Comparison of ENCODE assay signal across 12 cellular contexts in genomic region chr4:70637239-70637920, GRCh38. TPM values are rescaled to one million over a fixed set of nuclear protein-coding genes. Genes with fewer than 3 reads are reported as not detected.
DNase-seq lines count a peak whose midpoint lies in the region; ATAC-seq, FAIRE-seq and TF ChIP-seq lines count a peak whose summit lies in the region.
"Had no signal": no experiment of that assay in that cellular context is flagged by ENCODE, and none has a peak within 500 bp of the region (broad histone marks: within the 10 kb centered on the region; RNA-seq: fewer than 3 reads in every experiment).

No MANE protein-coding gene starts in this region.

- no peak for TF ChIP-seq RAD21 in GM12878 (IDR thresholded peaks at IDR 0.05; ENCODE audit: insufficient read depth, low read depth, low read length)

- H3K27me3 Mint-ChIP-seq in mesothelial cell of epicardium (ENCODE audit: low read depth) (no peaks in the 10 kb centered on the region), T-helper 17 cell (peaks cover 36% of the 10 kb centered on the region)
- peaks cover 4% of the 10 kb centered on the region for H3K27me3 Mint-ChIP-seq in activated T-cell treated with anti-CD3 and anti-CD28 coated beads, Interleukin-2, amount 50 U/mL, for 4 hours (ENCODE audit: low read depth)
- peaks cover 3 to 7% of the 10 kb centered on the region in 2 donors for H3K27me3 Mint-ChIP-seq in CD4-positive, alpha-beta memory T cell

- H3K36me3 ChIP-seq in GM12878 (ENCODE audit: control insufficient read depth in 2 of 2, insufficient read depth in 2 of 2, low read length in 1 of 2): no peaks in the 10 kb centered on the region
- H3K36me3 ChIP-seq in CD4-positive, alpha-beta memory T cell (ENCODE audit: insufficient read depth, low read length): no peaks in the 10 kb centered on the region
- H3K36me3 ChIP-seq: SJCRH30 had no signal

- TF ChIP-seq CTCF in GM12878 (IDR thresholded peaks at IDR 0.05 in 2 of 3, conservative IDR thresholded peaks at IDR 0.05 in 1 of 3; ENCODE audit: control insufficient read depth in 2 of 3, extremely low read depth in 1 of 3, insufficient read depth in 1 of 3, low read depth in 3 of 3, low read length in 3 of 3): no peak
- TF ChIP-seq CTCF in mesothelial cell of epicardium (IDR thresholded peaks at IDR 0.05; ENCODE audit: unreplicated experiment): no peak

- no peaks in the 10 kb centered on the region for H3K9me3 Mint-ChIP-seq in mesothelial cell of epicardium
- no peaks in the 10 kb centered on the region for H3K9me3 Mint-ChIP-seq in activated T-cell treated with anti-CD3 and anti-CD28 coated beads, Interleukin-2, amount 50 U/mL, for 4 hours
- no peaks in the 10 kb centered on the region for H3K9me3 Mint-ChIP-seq in CD4-positive, alpha-beta memory T cell
- H3K9me3 Mint-ChIP-seq: CD4-positive, CD25-positive, alpha-beta regulatory T cell; central memory CD8-positive, alpha-beta T cell had no signal

- peak overlapping the region; percentile 51 for H3K27ac Mint-ChIP-seq in mesothelial cell of epicardium
- no peak overlapping the region for H3K27ac Mint-ChIP-seq in T-helper 17 cell
- H3K27ac Mint-ChIP-seq in CD4-positive, alpha-beta memory T cell: no peak overlapping the region
- H3K27ac Mint-ChIP-seq: CD4-positive, CD25-positive, alpha-beta regulatory T cell had no signal

- RAD21 ChIA-PET in GM12878 (lab: Charles Lee; ENCODE audit: unreplicated experiment): interaction anchor here (0.6 to 1.5 kb wide), 6 partner anchors 41 to 372 kb away, joined by 3 to 8 read pairs (median 4); partner anchors contain the start of gene DCK

- H3K9ac ChIP-seq in GM12878 (ENCODE audit: control insufficient read depth, insufficient read depth, low read length): no peak overlapping the region

- H3K9me3 ChIP-seq in GM12878 (replicated peaks; ENCODE audit: control insufficient read depth, insufficient read depth, low read length) (no peaks in the 10 kb centered on the region), T-helper 17 cell (ENCODE audit: control insufficient read depth, low read length, poor library complexity, severe bottlenecking) (no peaks in the 10 kb centered on the region)
- no peaks in the 10 kb centered on the region for H3K9me3 ChIP-seq in CD4-positive, alpha-beta memory T cell (ENCODE audit: control insufficient read depth in 1 of 2, low read length in 2 of 2)
- H3K9me3 ChIP-seq: SJCRH30 had no signal

- peak; percentile 27 for FAIRE-seq in GM12878 (lab: Jason Lieb, UNC)

- ATAC-seq in HG02938 (IDR thresholded peaks at IDR 0.05; ENCODE audit: unreplicated experiment): peak; percentile 86
- ATAC-seq in GM12878: peak; percentile 52
- no peak for ATAC-seq in activated T-cell treated with anti-CD3 and anti-CD28 coated beads, Interleukin-2, amount 50 U/mL, for 4 hours
- ATAC-seq in T-helper 17 cell: no peak

- TF ChIP-seq POLR2A in GM12878 (IDR thresholded peaks at IDR 0.05; ENCODE audit: low read depth, low read length): no peak

- SMC1A ChIA-PET in GM12878 (lab: Charles Lee; ENCODE audit: uncharacterized antibody, unreplicated experiment): interaction anchor here (0.6 to 2.1 kb wide), 8 partner anchors 10 to 206 kb away, joined by 3 to 10 read pairs (median 3); no protein-coding TSS in a partner anchor

- H3K36me3 Mint-ChIP-seq in mesothelial cell of epicardium (no peaks in the 10 kb centered on the region), T-helper 17 cell (ENCODE audit: low read depth) (peaks cover 3% of the 10 kb centered on the region)
- no peaks in the 10 kb centered on the region for H3K36me3 Mint-ChIP-seq in activated T-cell treated with anti-CD3 and anti-CD28 coated beads, Interleukin-2, amount 50 U/mL, for 4 hours (ENCODE audit: insufficient read depth)
- H3K36me3 Mint-ChIP-seq in CD4-positive, alpha-beta memory T cell: no peaks in the 10 kb centered on the region
- H3K36me3 Mint-ChIP-seq: CD4-positive, CD25-positive, alpha-beta regulatory T cell had no signal

- intact Hi-C loops in GM12878 (cut with micrococcal nuclease; ENCODE audit: unreplicated experiment): no loop called here
- intact Hi-C loops in CD4-positive, alpha-beta memory T cell (cut with micrococcal nuclease): no loop called here

- peaks cover 10% of the 10 kb centered on the region for H3K4me1 Mint-ChIP-seq in mesothelial cell of epicardium
- H3K4me1 Mint-ChIP-seq in activated T-cell treated with anti-CD3 and anti-CD28 coated beads, Interleukin-2, amount 50 U/mL, for 4 hours (ENCODE audit: low read depth): peaks cover 2% of the 10 kb centered on the region
- H3K4me1 Mint-ChIP-seq in T-helper 17 cell: no peaks in the 10 kb centered on the region
- no peaks in the 10 kb centered on the region for H3K4me1 Mint-ChIP-seq in CD4-positive, alpha-beta memory T cell
- H3K4me1 Mint-ChIP-seq: CD4-positive, CD25-positive, alpha-beta regulatory T cell; central memory CD8-positive, alpha-beta T cell had no signal

- CTCF ChIA-PET in GM12878 (lab: Yijun Ruan, JAX): interaction anchor here (0.6 to 1.1 kb wide), 4 partner anchors 42 to 688 kb away, joined by 3 to 4 read pairs (median 3); no protein-coding TSS in a partner anchor
- CTCF ChIA-PET in CD4-positive, alpha-beta memory T cell (lab: Charles Lee; ENCODE audit: partially characterized antibody): interaction anchor here (1.1 kb wide), 1 partner anchor 21 kb away, joined by 3 read pairs; no protein-coding TSS in a partner anchor

- H3K79me2 ChIP-seq in GM12878 (ENCODE audit: control insufficient read depth, insufficient read depth, low read length): no peaks in the 10 kb centered on the region

- no peak for TF ChIP-seq EP300 in GM12878 (IDR thresholded peaks at IDR 0.05; ENCODE audit: borderline replicate concordance in 1 of 2, control insufficient read depth in 1 of 2, low read depth in 2 of 2, low read length in 2 of 2)

- no peak overlapping the region for H3K4me3 ChIP-seq in GM12878
- H3K4me3 ChIP-seq in CD4-positive, alpha-beta memory T cell (ENCODE audit: low read length in 2 of 2): no peak overlapping the region
- H3K4me3 ChIP-seq: SJCRH30 had no signal

- peak overlapping the region; percentile 13 for H2AFZ ChIP-seq in GM12878 (ENCODE audit: control insufficient read depth, low read depth, low read length)

- no peaks in the 10 kb centered on the region for H3K27me3 ChIP-seq in GM12878 (replicated peaks in 1 of 2; ENCODE audit: control insufficient read depth in 2 of 2, insufficient read depth in 2 of 2, low read length in 1 of 2)
- no peaks in the 10 kb centered on the region for H3K27me3 ChIP-seq in CD4-positive, alpha-beta memory T cell (ENCODE audit: insufficient read depth, low read length)
- H3K27me3 ChIP-seq: SJCRH30 had no signal

- no peaks in the 10 kb centered on the region; the same call in 1 of the 2 replicates for H3K4me1 ChIP-seq in GM12878 (ENCODE audit: control insufficient read depth, insufficient read depth, low read length)
- H3K4me1 ChIP-seq in CD4-positive, alpha-beta memory T cell (ENCODE audit: insufficient read depth, low read length): no peaks in the 10 kb centered on the region
- H3K4me1 ChIP-seq: SJCRH30 had no signal

- in situ Hi-C loops in GM12878 (cut with MboI): no loop called here

- H3K4me3 Mint-ChIP-seq in mesothelial cell of epicardium (no peak overlapping the region), T-helper 17 cell (no peak overlapping the region)
- no peak overlapping the region for H3K4me3 Mint-ChIP-seq in activated T-cell treated with anti-CD3 and anti-CD28 coated beads, Interleukin-2, amount 50 U/mL, for 4 hours
- no peak overlapping the region for H3K4me3 Mint-ChIP-seq in CD4-positive, alpha-beta memory T cell
- H3K4me3 Mint-ChIP-seq: CD4-positive, CD25-positive, alpha-beta regulatory T cell; central memory CD8-positive, alpha-beta T cell had no signal

- POLR2A ChIA-PET in GM12878 (lab: Charles Lee): interaction anchor here (0.7 kb wide), 1 partner anchor 1165 kb away, joined by 5 read pairs; no protein-coding TSS in a partner anchor
- POLR2A ChIA-PET in CD4-positive, alpha-beta memory T cell (lab: Charles Lee; ENCODE audit: partially characterized antibody): no interaction called here

- H3K4me2 ChIP-seq in GM12878 (ENCODE audit: control insufficient read depth, insufficient read depth): no peak overlapping the region

- no peaks in the 10 kb centered on the region for H4K20me1 ChIP-seq in GM12878 (ENCODE audit: control insufficient read depth, insufficient read depth)

- DNase-seq in DMS53 (lab: John Stamatoyannopoulos, UW): peak; percentile 65
- DNase-seq in GM12878 (ENCODE audit: low read depth, low spot score): no peak
- no peak for DNase-seq in mesothelial cell of epicardium (ENCODE audit: low spot score in 2 of 2, unreplicated experiment in 2 of 2)
- no peak for DNase-seq in activated T-cell treated with anti-CD3 and anti-CD28 coated beads, Interleukin-2, amount 50 U/mL, for 4 hours
- no peak for DNase-seq in HK-2 (ENCODE audit: unreplicated experiment)
- no peak for DNase-seq in T-helper 17 cell
- DNase-seq in CD4-positive, alpha-beta memory T cell: no peak
- DNase-seq: activated CD8-positive, alpha-beta memory T cell treated with anti-CD3 and anti-CD28 coated beads, Interleukin-2, amount 50 U/mL, for 48 hours; CD4-positive, CD25-positive, alpha-beta regulatory T cell; SJCRH30 had no signal

- no TSS peak for BruUV-seq in GM12878 (replicated peaks; lab: Mats Ljungman, UMichigan)

- no peak overlapping the region for H3K27ac ChIP-seq in GM12878 (ENCODE audit: control insufficient read depth, insufficient read depth)
- H3K27ac ChIP-seq in CD4-positive, alpha-beta memory T cell (ENCODE audit: low read depth, low read length): no peak overlapping the region
- H3K27ac ChIP-seq: SJCRH30 had no signal

- WGBS in GM12878 (ENCODE audit: insufficient coverage, insufficient replicate concordance, low lambda C conversion rate, missing lambda C conversion rate): 35% methylated on average over 8 of the region's 8 CpGs

RNA-seq across cellular contexts. Expression of gene ENAM, which starts 8.8 kb away (rescaled TPM):
- not detected in 2 replicates for total RNA-seq in GM12878 (2013; cell fraction: nucleolus; rRNA removed)
- total RNA-seq in GM12878 (2014; rRNA removed): 0.06 TPM in 1 of 2 replicates, not detected in the other
- 0.04 and 0.09 TPM in 2 replicates for total RNA-seq in GM12878 (2014; rRNA removed; fragmentation: Illumina TruSeq; extraction: Trizol)
- total RNA-seq in GM12878 (2021): 0.27 and 0.51 TPM in 2 replicates
- 0.09 TPM for polyA plus RNA-seq in GM12878 (2011; ENCODE audit: low read depth)
- 0.14 and 0.16 TPM in 2 replicates for polyA plus RNA-seq in GM12878 (2011; rRNA removed)
- 0.21 and 0.25 TPM in 2 replicates for polyA plus RNA-seq in GM12878 (2011; cell fraction: cytosol; rRNA removed)
- 0.21 and 0.32 TPM in 2 replicates for polyA plus RNA-seq in GM12878 (2011; cell fraction: nucleus; rRNA removed)
- polyA plus RNA-seq in GM12878 (2012): 0.31 and 0.57 TPM in 2 replicates
- 0.14 and 0.24 TPM in 2 replicates for polyA plus RNA-seq in GM12878 (2014; fragmentation: Illumina TruSeq; extraction: Trizol)
- polyA plus RNA-seq in GM12878 (2014; fragmentation: Nextera tagmentation; extraction: Ambion mirVana): under 1 TPM; 0.18 to 0.38 TPM
- 0.09 and 0.10 TPM in 2 replicates for polyA plus RNA-seq in GM12878 (2014; rRNA removed)
- 1 to 10 TPM; 1.1 to 1.3 TPM for polyA plus RNA-seq in GM12878 (2016; fragmentation: Nextera tagmentation; extraction: Ambion mirVana)
- polyA minus RNA-seq in GM12878 (2011; rRNA and poly(A)+ RNA removed): 0.05 TPM in 1 of 2 replicates, not detected in the other
- not detected in 2 replicates for polyA minus RNA-seq in GM12878 (2011; cell fraction: cytosol; rRNA and poly(A)+ RNA removed)
- 0.12 and 0.67 TPM in 2 replicates for polyA minus RNA-seq in GM12878 (2011; cell fraction: nucleus; rRNA and poly(A)+ RNA removed)
- total RNA-seq in mesothelial cell of epicardium: not detected in 3 replicates
- total RNA-seq in activated T-cell treated with anti-CD3 and anti-CD28 coated beads, Interleukin-2, amount 50 U/mL, for 4 hours: not detected
- not detected for total RNA-seq in T-helper 17 cell
- total RNA-seq in CD4-positive, alpha-beta memory T cell: not detected
- polyA plus RNA-seq in CD4-positive, alpha-beta memory T cell: not detected
- total RNA-seq: CD4-positive, CD25-positive, alpha-beta regulatory T cell; SJCRH30 had no signal
- polyA plus RNA-seq: CD4-positive, CD25-positive, alpha-beta regulatory T cell had no signal

RNA-seq across cellular contexts. Expression of gene JCHAIN, which starts 28.9 kb away (rescaled TPM):
- 113 and 148 TPM in 2 replicates for total RNA-seq in GM12878 (2013; cell fraction: nucleolus; rRNA removed)
- total RNA-seq in GM12878 (2014; rRNA removed): 284 and 330 TPM in 2 replicates
- total RNA-seq in GM12878 (2014; rRNA removed; fragmentation: Illumina TruSeq; extraction: Trizol): 410 and 436 TPM in 2 replicates
- 276 and 280 TPM in 2 replicates for total RNA-seq in GM12878 (2021)
- polyA plus RNA-seq in GM12878 (2011; ENCODE audit: low read depth): 759 TPM
- 183 and 188 TPM in 2 replicates for polyA plus RNA-seq in GM12878 (2011; rRNA removed)
- polyA plus RNA-seq in GM12878 (2011; cell fraction: cytosol; rRNA removed): 123 and 126 TPM in 2 replicates
- 54.4 and 69.2 TPM in 2 replicates for polyA plus RNA-seq in GM12878 (2011; cell fraction: nucleus; rRNA removed)
- polyA plus RNA-seq in GM12878 (2012): 415 and 928 TPM in 2 replicates
- 787 and 820 TPM in 2 replicates for polyA plus RNA-seq in GM12878 (2014; fragmentation: Illumina TruSeq; extraction: Trizol)
- 1,000 to 10,000 TPM in 1 of 2 experiments, 100 to 1,000 TPM in 1; 617 to 1,045 TPM for polyA plus RNA-seq in GM12878 (2014; fragmentation: Nextera tagmentation; extraction: Ambion mirVana)
- 419 and 468 TPM in 2 replicates for polyA plus RNA-seq in GM12878 (2014; rRNA removed)
- 100 to 1,000 TPM; 505 to 555 TPM for polyA plus RNA-seq in GM12878 (2016; fragmentation: Nextera tagmentation; extraction: Ambion mirVana)
- 120 and 211 TPM in 2 replicates for polyA minus RNA-seq in GM12878 (2011; rRNA and poly(A)+ RNA removed)
- polyA minus RNA-seq in GM12878 (2011; cell fraction: cytosol; rRNA and poly(A)+ RNA removed): 47.6 and 68.1 TPM in 2 replicates
- 7.1 and 11.6 TPM in 2 replicates for polyA minus RNA-seq in GM12878 (2011; cell fraction: nucleus; rRNA and poly(A)+ RNA removed)
- total RNA-seq in mesothelial cell of epicardium: 0.16 to 0.47 TPM (median 0.18 TPM) in 3 replicates
- 1 to 10 TPM in 2 of 3 donors, under 1 TPM in 1; 0.58 to 1.4 (median 1.1) TPM for total RNA-seq in activated T-cell treated with anti-CD3 and anti-CD28 coated beads, Interleukin-2, amount 50 U/mL, for 4 hours
- total RNA-seq in T-helper 17 cell: 1 to 10 TPM in 1 of 2 donors, not detected in 1; 2.8 TPM
- not detected for total RNA-seq in CD4-positive, alpha-beta memory T cell
- polyA plus RNA-seq in CD4-positive, alpha-beta memory T cell: 10 to 100 TPM in 1 of 2 donors, 1 to 10 TPM in 1; 1.3 to 51.8 TPM
- total RNA-seq: SJCRH30 had no signal

RNA-seq across cellular contexts. Expression of gene AMBN, which starts 45.3 kb away (rescaled TPM):
- total RNA-seq in GM12878 (2013; cell fraction: nucleolus; rRNA removed): not detected in 2 replicates
- total RNA-seq in GM12878 (2014; rRNA removed): not detected in 2 replicates
- not detected in 2 replicates for total RNA-seq in GM12878 (2014; rRNA removed; fragmentation: Illumina TruSeq; extraction: Trizol)
- not detected in 2 replicates for total RNA-seq in GM12878 (2021)
- polyA plus RNA-seq in GM12878 (2011; ENCODE audit: low read depth): not detected
- polyA plus RNA-seq in GM12878 (2011; rRNA removed): not detected in 2 replicates
- not detected in 2 replicates for polyA plus RNA-seq in GM12878 (2011; cell fraction: cytosol; rRNA removed)
- not detected in 2 replicates for polyA plus RNA-seq in GM12878 (2011; cell fraction: nucleus; rRNA removed)
- polyA plus RNA-seq in GM12878 (2012): not detected in 2 replicates
- polyA plus RNA-seq in GM12878 (2014; fragmentation: Illumina TruSeq; extraction: Trizol): not detected in 2 replicates
- under 1 TPM in 1 of 2 experiments, not detected in 1; 0.18 TPM for polyA plus RNA-seq in GM12878 (2014; fragmentation: Nextera tagmentation; extraction: Ambion mirVana)
- not detected in 2 replicates for polyA plus RNA-seq in GM12878 (2014; rRNA removed)
- polyA plus RNA-seq in GM12878 (2016; fragmentation: Nextera tagmentation; extraction: Ambion mirVana): not detected
- polyA minus RNA-seq in GM12878 (2011; rRNA and poly(A)+ RNA removed): not detected in 2 replicates
- not detected in 2 replicates for polyA minus RNA-seq in GM12878 (2011; cell fraction: cytosol; rRNA and poly(A)+ RNA removed)
- polyA minus RNA-seq in GM12878 (2011; cell fraction: nucleus; rRNA and poly(A)+ RNA removed): not detected in 2 replicates
- total RNA-seq in mesothelial cell of epicardium: 0.14 to 0.36 TPM (median 0.22 TPM) in 3 replicates
- total RNA-seq in activated T-cell treated with anti-CD3 and anti-CD28 coated beads, Interleukin-2, amount 50 U/mL, for 4 hours: not detected
- not detected for total RNA-seq in T-helper 17 cell
- total RNA-seq in CD4-positive, alpha-beta memory T cell: not detected
- polyA plus RNA-seq in CD4-positive, alpha-beta memory T cell: not detected
- total RNA-seq: CD4-positive, CD25-positive, alpha-beta regulatory T cell; SJCRH30 had no signal
- polyA plus RNA-seq: CD4-positive, CD25-positive, alpha-beta regulatory T cell had no signal

RNA-seq across cellular contexts. Expression of gene UTP3, which starts 51.0 kb away (rescaled TPM):
- 16.7 and 17.2 TPM in 2 replicates for total RNA-seq in GM12878 (2013; cell fraction: nucleolus; rRNA removed)
- 19.9 and 22.1 TPM in 2 replicates for total RNA-seq in GM12878 (2014; rRNA removed)
- total RNA-seq in GM12878 (2014; rRNA removed; fragmentation: Illumina TruSeq; extraction: Trizol): 28.5 and 29.2 TPM in 2 replicates
- 33.3 and 34.2 TPM in 2 replicates for total RNA-seq in GM12878 (2021)
- 25.5 TPM for polyA plus RNA-seq in GM12878 (2011; ENCODE audit: low read depth)
- polyA plus RNA-seq in GM12878 (2011; rRNA removed): 18.7 and 23.6 TPM in 2 replicates
- polyA plus RNA-seq in GM12878 (2011; cell fraction: cytosol; rRNA removed): 12.4 and 14.0 TPM in 2 replicates
- polyA plus RNA-seq in GM12878 (2011; cell fraction: nucleus; rRNA removed): 10.9 and 16.4 TPM in 2 replicates
- 32.8 and 41.8 TPM in 2 replicates for polyA plus RNA-seq in GM12878 (2012)
- 60.7 and 66.8 TPM in 2 replicates for polyA plus RNA-seq in GM12878 (2014; fragmentation: Illumina TruSeq; extraction: Trizol)
- 10 to 100 TPM; 15.8 to 21.1 TPM for polyA plus RNA-seq in GM12878 (2014; fragmentation: Nextera tagmentation; extraction: Ambion mirVana)
- polyA plus RNA-seq in GM12878 (2014; rRNA removed): 33.5 and 38.9 TPM in 2 replicates
- 10 to 100 TPM; 21.5 to 23.4 TPM for polyA plus RNA-seq in GM12878 (2016; fragmentation: Nextera tagmentation; extraction: Ambion mirVana)
- polyA minus RNA-seq in GM12878 (2011; rRNA and poly(A)+ RNA removed): 6.1 and 6.9 TPM in 2 replicates
- 3.3 and 4.9 TPM in 2 replicates for polyA minus RNA-seq in GM12878 (2011; cell fraction: cytosol; rRNA and poly(A)+ RNA removed)
- polyA minus RNA-seq in GM12878 (2011; cell fraction: nucleus; rRNA and poly(A)+ RNA removed): 4.6 and 7.4 TPM in 2 replicates
- 28.0 to 30.4 TPM (median 29.6 TPM) in 3 replicates for total RNA-seq in mesothelial cell of epicardium
- total RNA-seq in activated T-cell treated with anti-CD3 and anti-CD28 coated beads, Interleukin-2, amount 50 U/mL, for 4 hours: 10 to 100 TPM; 49.2 to 54.8 (median 51.4) TPM
- total RNA-seq in T-helper 17 cell: 10 to 100 TPM; 16.8 to 18.1 TPM
- total RNA-seq in CD4-positive, alpha-beta memory T cell: 10 to 100 TPM; 43.2 to 45.3 TPM
- polyA plus RNA-seq in CD4-positive, alpha-beta memory T cell: 10 to 100 TPM in 1 of 2 donors, 1 to 10 TPM in 1; 4.7 to 17.2 TPM

Comparison
In these comparisons a context has a peak if more than half of its experiments do, and no peak if none do; other contexts are left out.
1. ATAC-seq: peak in HG02938 (single experiment) and GM12878 (single experiment); none in activated T-cell treated with anti-CD3 and anti-CD28 coated beads, Interleukin-2, amount 50 U/mL, for 4 hours (0 of 2) and T-helper 17 cell (single experiment).
2. RNA of gene JCHAIN, which starts 28.9 kb away (total RNA-seq): 113 to 436 TPM in GM12878; 2.8 TPM in T-helper 17 cell, 0.58 to 1.4 TPM in activated T-cell treated with anti-CD3 and anti-CD28 coated beads, Interleukin-2, amount 50 U/mL, for 4 hours, 0.16 to 0.47 TPM in mesothelial cell of epicardium and not detected in CD4-positive, alpha-beta memory T cell; every median in the first group is over 10 times any median in the second.